2 cellular contexts compared by ENCODE assay signal in genomic region chr18:58861353-58861752, GRCh38.
TF ChIP-seq lines count a peak whose summit lies in the region.

No MANE protein-coding gene starts in this region.

TF ChIP-seq in A549, 52 proteins besides CTCF, POLR2A, EP300 and RAD21:
- no peak for TF ChIP-seq CHD2 (IDR thresholded peaks at IDR 0.05; ENCODE audit: low read length, partially characterized antibody)
- TF ChIP-seq NFE2L2 (conservative IDR thresholded peaks at IDR 0.05; ENCODE audit: low read length), result no peak
- TF ChIP-seq BCL3 (IDR thresholded peaks at IDR 0.05), result no peak
- TF ChIP-seq ZC3H11A (IDR thresholded peaks at IDR 0.05), result no peak
- TF ChIP-seq EHMT2 (IDR thresholded peaks at IDR 0.05; ENCODE audit: low read depth), result no peak
- no peak for TF ChIP-seq E2F6 (IDR thresholded peaks at IDR 0.05; ENCODE audit: borderline replicate concordance, low read depth)
- no peak for TF ChIP-seq NR3C1 (IDR thresholded peaks at IDR 0.05)
- no peak for TF ChIP-seq NPAS2 (CRISPR knock-in tag; IDR thresholded peaks at IDR 0.05; ENCODE audit: borderline replicate concordance)
- no peak for TF ChIP-seq SMC3 (IDR thresholded peaks at IDR 0.05)
- TF ChIP-seq REST (IDR thresholded peaks at IDR 0.05), result no peak
- TF ChIP-seq USF2 (IDR thresholded peaks at IDR 0.05), result no peak
- TF ChIP-seq MAFK (IDR thresholded peaks at IDR 0.05; ENCODE audit: partially characterized antibody), result no peak
- TF ChIP-seq FOSB (CRISPR knock-in tag; IDR thresholded peaks at IDR 0.05), result no peak

TF ChIP-seq in IMR-90, 13 proteins besides CTCF, POLR2A, EP300 and RAD21:
- TF ChIP-seq RFX5 (IDR thresholded peaks at IDR 0.05; ENCODE audit: low read depth, low read length) (no peak), ELK1 (IDR thresholded peaks at IDR 0.05; ENCODE audit: borderline replicate concordance, low read depth, low read length) (no peak), MAFK (IDR thresholded peaks at IDR 0.05; ENCODE audit: low read depth, low read length) (no peak), MXI1 (IDR thresholded peaks at IDR 0.05; ENCODE audit: borderline replicate concordance, low read depth, low read length) (no peak), RCOR1 (IDR thresholded peaks at IDR 0.05; ENCODE audit: insufficient replicate concordance, low read length) (no peak), NFE2L2 (IDR thresholded peaks at IDR 0.05; ENCODE audit: low read depth, low read length) (no peak), MAZ (IDR thresholded peaks at IDR 0.05; ENCODE audit: borderline replicate concordance, low read depth, low read length) (no peak), CHD1 (IDR thresholded peaks at IDR 0.05; ENCODE audit: low read depth, low read length) (no peak)
